In genomic region chr2:238574490-238575271, GRCh38 we compare ENCODE assay signal across 26 cellular contexts.
"Had no signal": no experiment of that assay in that cellular context is flagged by ENCODE, and none has a peak within 500 bp of the region (broad histone marks: within the 10 kb centered on the region; RNA-seq: fewer than 3 reads in every experiment).

No MANE protein-coding gene starts in this region.

- H3K36me3 ChIP-seq: adrenal gland, ascending aorta, esophagus squamous epithelium, gastroesophageal sphincter, ovary, thoracic aorta, vagina had no signal

- H3K4me1 Mint-ChIP-seq: activated B cell treated with CpG ODN at 0.5 μM for 24 hours; activated CD4-positive, alpha-beta T cell treated with anti-CD3 and anti-CD28 coated beads for 36 hours; activated T-helper 17 cell treated with anti-CD3 and anti-CD28 coated beads, Interleukin-2, amount 50 U/mL, for 72 hours; central memory CD8-positive, alpha-beta T cell; naive thymus-derived CD4-positive, alpha-beta T cell had no signal

- H3K4me3 ChIP-seq: adrenal gland, ascending aorta, dorsolateral prefrontal cortex, esophagus squamous epithelium, gastroesophageal sphincter, lung, ovary, thoracic aorta, vagina had no signal

- H3K27me3 ChIP-seq: adrenal gland, ascending aorta, dorsolateral prefrontal cortex, esophagus squamous epithelium, gastroesophageal sphincter, ovary, vagina had no signal

- H3K9me3 Mint-ChIP-seq: activated B cell treated with CpG ODN at 0.5 μM for 24 hours; activated naive CD4-positive, alpha-beta T cell treated with anti-CD3 and anti-CD28 coated beads, Interleukin-2, amount 50 U/mL, for 72 hours; activated T-cell treated with anti-CD3 and anti-CD28 coated beads, Interleukin-2, amount 50 U/mL, for 24 hours; activated T-helper 17 cell treated with anti-CD3 and anti-CD28 coated beads, Interleukin-2, amount 50 U/mL, for 72 hours; central memory CD8-positive, alpha-beta T cell; neural crest cell; type B pancreatic cell had no signal

- ATAC-seq: activated CD4-positive, alpha-beta T cell treated with anti-CD3 and anti-CD28 coated beads for 36 hours; activated naive CD4-positive, alpha-beta T cell treated with anti-CD3 and anti-CD28 coated beads, Interleukin-2, amount 50 U/mL, for 72 hours; activated T-helper 17 cell treated with anti-CD3 and anti-CD28 coated beads, Interleukin-2, amount 50 U/mL, for 72 hours; gastroesophageal sphincter; naive thymus-derived CD4-positive, alpha-beta T cell; right cardiac atrium had no signal

- H3K36me3 Mint-ChIP-seq: activated naive CD4-positive, alpha-beta T cell treated with anti-CD3 and anti-CD28 coated beads, Interleukin-2, amount 50 U/mL, for 72 hours; naive thymus-derived CD4-positive, alpha-beta T cell; type B pancreatic cell had no signal

- H3K27ac ChIP-seq: adrenal gland, ascending aorta, dorsolateral prefrontal cortex, gastroesophageal sphincter, ovary, thoracic aorta, vagina had no signal

- DNase-seq: activated B cell treated with CpG ODN at 0.5 μM for 24 hours; activated CD4-positive, alpha-beta T cell treated with anti-CD3 and anti-CD28 coated beads for 36 hours; activated CD4-positive, alpha-beta T cell treated with anti-CD3 and anti-CD28 coated beads, Interleukin-2, amount 50 U/mL, for 4 hours; activated CD8-positive, alpha-beta memory T cell treated with anti-CD3 and anti-CD28 coated beads for 24 hours; activated CD8-positive, alpha-beta memory T cell treated with anti-CD3 and anti-CD28 coated beads, Interleukin-2, amount 50 U/mL, for 4 hours; activated T-cell treated with anti-CD3 and anti-CD28 coated beads, Interleukin-2, amount 50 U/mL, for 24 hours; dorsolateral prefrontal cortex; esophagus squamous epithelium; kidney; naive thymus-derived CD4-positive, alpha-beta T cell; right cardiac atrium; stimulated activated CD4-positive, alpha-beta T cell treated with anti-CD3 and anti-CD28 coated beads, Interleukin-4, amount 100 ng/mL, for 24 hours; stimulated activated naive CD4-positive, alpha-beta T cell treated with Interleukin-2 at 50 U/mL for 16 hours; T1000 had no signal

- H3K4me1 ChIP-seq: adrenal gland, ascending aorta, gastroesophageal sphincter had no signal

- H3K4me3 Mint-ChIP-seq: activated B cell treated with CpG ODN at 0.5 μM for 24 hours; activated CD4-positive, alpha-beta T cell treated with anti-CD3 and anti-CD28 coated beads for 36 hours; activated T-cell treated with anti-CD3 and anti-CD28 coated beads, Interleukin-2, amount 50 U/mL, for 24 hours; activated T-helper 17 cell treated with anti-CD3 and anti-CD28 coated beads, Interleukin-2, amount 50 U/mL, for 72 hours; central memory CD8-positive, alpha-beta T cell; naive thymus-derived CD4-positive, alpha-beta T cell; neural crest cell; type B pancreatic cell had no signal

- H3K9me3 ChIP-seq: adrenal gland, ascending aorta, gastroesophageal sphincter, ovary, vagina had no signal

- H3K27ac Mint-ChIP-seq: activated B cell treated with CpG ODN at 0.5 μM for 24 hours; activated CD4-positive, alpha-beta T cell treated with anti-CD3 and anti-CD28 coated beads for 36 hours; activated naive CD4-positive, alpha-beta T cell treated with anti-CD3 and anti-CD28 coated beads, Interleukin-2, amount 50 U/mL, for 72 hours; activated T-cell treated with anti-CD3 and anti-CD28 coated beads, Interleukin-2, amount 50 U/mL, for 24 hours; activated T-helper 17 cell treated with anti-CD3 and anti-CD28 coated beads, Interleukin-2, amount 50 U/mL, for 72 hours; naive thymus-derived CD4-positive, alpha-beta T cell; type B pancreatic cell had no signal
